In genomic region chr22:33299245-33299956, GRCh38 we compare ENCODE assay signal across 9 cellular contexts.
DNase-seq lines count a peak whose midpoint lies in the region; ATAC-seq, FAIRE-seq and TF ChIP-seq lines count a peak whose summit lies in the region.
"Had no signal": no experiment of that assay in that cellular context is flagged by ENCODE, and none has a peak within 500 bp of the region (broad histone marks: within the 10 kb centered on the region; RNA-seq: fewer than 3 reads in every experiment).

No MANE protein-coding gene starts in this region.

- no peaks in the 10 kb centered on the region for H3K27me3 Mint-ChIP-seq in Calu3 (ENCODE audit: unreplicated experiment)

- peak; percentile 86 for ATAC-seq in HG03342 (IDR thresholded peaks at IDR 0.05; ENCODE audit: unreplicated experiment)

- no TSS peak for BruUV-seq in Calu3 (replicated peaks; lab: Mats Ljungman, UMichigan)

- intact Hi-C loops in Calu3 (cut with micrococcal nuclease; ENCODE audit: unreplicated experiment) = no loop called here

- TF ChIP-seq CTCF in GM12872 (IDR thresholded peaks at IDR 0.05; ENCODE audit: insufficient read depth, low read depth, low read length) (peak; percentile 29; the same call in 1 of the 3 replicates), GM20000 (IDR thresholded peaks at IDR 0.05; ENCODE audit: extremely low read depth, missing control alignments) (no peak), bronchial epithelial cell (IDR thresholded peaks at IDR 0.05; ENCODE audit: insufficient read depth, low read length, severe bottlenecking) (no peak), Calu3 (IDR thresholded peaks at IDR 0.05; ENCODE audit: unreplicated experiment) (no peak)

- H3K27me3 ChIP-seq in bronchial epithelial cell (ENCODE audit: control insufficient read depth, insufficient read depth, low read length) = no peaks in the 10 kb centered on the region

- DNase-seq in GM20000 (ENCODE audit: low spot score) (peak; percentile 79), bronchial epithelial cell (ENCODE audit: low read depth) (peak; percentile 12), Calu3 (no peak), NCI-H1930 (lab: John Stamatoyannopoulos, UW) (no peak), COR-L47 (lab: John Stamatoyannopoulos, UW) (no peak), Ammon's horn (ENCODE audit: low spot score) (no peak)
- DNase-seq: NCI-H748 treated with DMSO at 0.1 percent for 48 hours had no signal

- FAIRE-seq in bronchial epithelial cell (lab: Jason Lieb, UNC) = no peak

- H3K4me3 ChIP-seq in bronchial epithelial cell (ENCODE audit: low read depth, low read length) = no peak overlapping the region

- H3K36me3 ChIP-seq in bronchial epithelial cell (ENCODE audit: control insufficient read depth, insufficient read depth, low read length) = no peaks in the 10 kb centered on the region

- no peaks in the 10 kb centered on the region for H3K9me3 Mint-ChIP-seq in Calu3 (ENCODE audit: low read depth, unreplicated experiment)

- H3K27ac Mint-ChIP-seq in Calu3 (ENCODE audit: unreplicated experiment) = no peak overlapping the region

- peaks cover 10% of the 10 kb centered on the region for H3K4me1 Mint-ChIP-seq in Calu3 (ENCODE audit: low read depth, unreplicated experiment)

- no peaks in the 10 kb centered on the region for H3K36me3 Mint-ChIP-seq in Calu3 (ENCODE audit: insufficient read depth, unreplicated experiment)

- no peak overlapping the region for H3K4me3 Mint-ChIP-seq in Calu3 (ENCODE audit: low read depth, unreplicated experiment)

- CTCF ChIA-PET in Calu3 (lab: Charles Lee) = interaction anchor here (0.7 kb wide), 1 partner anchor 677 kb away, joined by 8 read pairs; no protein-coding TSS in a partner anchor

Comparison
In these comparisons a context has a peak if more than half of its experiments do, and no peak if none do; other contexts are left out.
1. DNase-seq: peak in GM20000 (single experiment) and bronchial epithelial cell (single experiment); none in Calu3 (single experiment), NCI-H1930 (0 of 2), COR-L47 (single experiment) and Ammon's horn (single experiment).